ENCODE assay signal across 1 cellular context in genomic region chr18:60075477-60075876, GRCh38.
TF ChIP-seq lines count a peak whose summit lies in the region.

No MANE protein-coding gene starts in this region.

TF ChIP-seq in H1, 55 proteins besides CTCF, POLR2A, EP300 and RAD21 (continued from another document):
- no peak for TF ChIP-seq ATF2 (IDR thresholded peaks at IDR 0.05; ENCODE audit: low read length)
